Comparison of ENCODE assay signal across 9 cellular contexts in the genomic region with DNA sequence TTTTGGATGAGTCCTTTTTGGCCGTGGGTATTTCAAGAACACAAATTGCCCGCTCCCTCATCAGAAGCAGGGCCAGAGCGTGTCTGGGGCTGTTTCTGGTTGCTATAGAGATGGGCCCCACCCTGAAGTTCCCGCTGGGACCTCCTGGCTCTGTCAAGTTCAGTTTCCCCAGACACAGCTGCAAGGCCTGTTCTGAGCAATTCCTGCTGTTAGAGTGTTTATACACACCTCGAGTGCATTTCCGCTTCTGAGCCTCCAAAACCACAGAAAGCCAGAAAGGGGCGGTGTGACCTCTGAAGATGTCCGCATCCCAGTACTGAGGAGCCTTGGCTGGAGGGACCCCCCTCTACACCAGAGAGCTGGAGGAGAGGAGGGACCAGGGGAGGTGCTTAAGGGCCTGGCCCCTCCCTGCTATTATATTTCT. TPM values are rescaled to one million over a fixed set of nuclear protein-coding genes. Genes with fewer than 3 reads are reported as not detected.
DNase-seq lines count a peak whose midpoint lies in the region; TF ChIP-seq lines count a peak whose summit lies in the region.
"Had no signal": no experiment of that assay in that cellular context is flagged by ENCODE, and none has a peak within 500 bp of the region (broad histone marks: within the 10 kb centered on the region; RNA-seq: fewer than 3 reads in every experiment).

No MANE protein-coding gene starts in this region.

- H4K8ac ChIP-seq in H9 (replicated peaks; ENCODE audit: insufficient read length, low read depth, low read length) = no peak overlapping the region

- H3K4me3 ChIP-seq in NB4 (ENCODE audit: low read depth, low read length) (no peak overlapping the region), mucosa of rectum (ENCODE audit: low read length in 2 of 2) (no peak overlapping the region)
- H3K4me3 ChIP-seq: adrenal gland had no signal

- no peak overlapping the region for H3K56ac ChIP-seq in H9 (ENCODE audit: insufficient read length, low read depth, low read length)

- TF ChIP-seq POLR2A in NB4 (IDR thresholded peaks at IDR 0.05; ENCODE audit: extremely low read depth, insufficient read length) = no peak

- H3K36me3 Mint-ChIP-seq in activated CD4-positive, alpha-beta T cell treated with anti-CD3 and anti-CD28 coated beads, Interleukin-2, amount 10 ng/mL, durations not matched to agents 7 days and 5 days (ENCODE audit: low read depth) = no peaks in the 10 kb centered on the region
- H3K36me3 Mint-ChIP-seq in H9 (ENCODE audit: insufficient read depth in 1 of 3, low read depth in 3 of 3) = no peaks in the 10 kb centered on the region; a peak in 1 of 7 replicates

- peaks cover 30% of the 10 kb centered on the region for H3K4me1 Mint-ChIP-seq in activated CD4-positive, alpha-beta T cell treated with anti-CD3 and anti-CD28 coated beads, Interleukin-2, amount 10 ng/mL, durations not matched to agents 7 days and 5 days
- peaks cover 6 to 23% of the 10 kb centered on the region in 2 experiments for H3K4me1 Mint-ChIP-seq in H9

- no peak overlapping the region for H2BK5ac ChIP-seq in H9 (ENCODE audit: insufficient read length, low read length)

- H3K4me2 ChIP-seq in H9 (ENCODE audit: insufficient read depth, insufficient read length, low read length) = no peak overlapping the region

- no peak overlapping the region for H4K5ac ChIP-seq in H9 (ENCODE audit: insufficient read length, low read depth, low read length)

- no peaks in the 10 kb centered on the region for H3K79me1 ChIP-seq in H9 (ENCODE audit: insufficient read depth, low read depth, low read length, poor library complexity, severe bottlenecking)

- H3K14ac ChIP-seq in H9 (ENCODE audit: insufficient read depth, low read length) = no peak overlapping the region

- H2BK20ac ChIP-seq in H9 (ENCODE audit: low read depth, low read length, poor library complexity, severe bottlenecking) = no peak overlapping the region

- H4K20me1 ChIP-seq in H9 (ENCODE audit: control insufficient read depth, insufficient read depth, insufficient read length) = no peaks in the 10 kb centered on the region

- no peaks in the 10 kb centered on the region for H3K9me3 Mint-ChIP-seq in activated CD4-positive, alpha-beta T cell treated with anti-CD3 and anti-CD28 coated beads, Interleukin-2, amount 10 ng/mL, durations not matched to agents 7 days and 5 days
- H3K9me3 Mint-ChIP-seq in H9 = no peaks in the 10 kb centered on the region

- no peak overlapping the region for H2BK15ac ChIP-seq in H9 (ENCODE audit: low read depth, low read length)

- no peaks in the 10 kb centered on the region for H3K79me2 ChIP-seq in H9 (ENCODE audit: insufficient read depth, low read length)

- WGBS in H9 (ENCODE audit: extremely low coverage, insufficient read length, low lambda C conversion rate) = no CpG with 5 or more reads among the region's 8 CpGs

- no peak overlapping the region for H2BK12ac ChIP-seq in H9 (ENCODE audit: insufficient read length, low read depth, low read length)

- H3K9ac ChIP-seq in H9 (ENCODE audit: extremely low read depth, insufficient read length, low read length) = no peak overlapping the region
- H3K9ac ChIP-seq in mucosa of rectum (ENCODE audit: low read depth in 1 of 2, low read length in 2 of 2) = peak overlapping the region; percentile 1 to 24

- H3T11ph ChIP-seq in H9 (ENCODE audit: low read length) = no peak overlapping the region

- no peak overlapping the region for H3K18ac ChIP-seq in H9 (ENCODE audit: insufficient read length, low read depth, low read length)

- H2AFZ ChIP-seq in H9 (ENCODE audit: low read length) = no peak overlapping the region

- POLR2A ChIA-PET in activated CD4-positive, alpha-beta T cell treated with anti-CD3 and anti-CD28 coated beads, Interleukin-2, amount 10 ng/mL, durations not matched to agents 7 days and 5 days (lab: Charles Lee) = interaction anchor here (0.7 kb wide), 1 partner anchor 85 kb away, joined by 4 read pairs; no protein-coding TSS in a partner anchor

- H3K4ac ChIP-seq in H9 (ENCODE audit: low read depth, low read length) = no peak overlapping the region

- no peak overlapping the region for H3K23ac ChIP-seq in H9 (ENCODE audit: insufficient read length, low read depth, low read length)

- H3K36me3 ChIP-seq in mucosa of rectum (ENCODE audit: control insufficient read depth in 2 of 2, insufficient read depth in 2 of 2, low read length in 2 of 2) = no peaks in the 10 kb centered on the region
- H3K36me3 ChIP-seq: adrenal gland had no signal

- H3K4me1 ChIP-seq in H9 (ENCODE audit: insufficient read depth, low read length) (no peaks in the 10 kb centered on the region; the same call in 1 of the 2 replicates), mucosa of rectum (ENCODE audit: control insufficient read depth in 2 of 2, insufficient read depth in 2 of 2, low read length in 2 of 2) (peaks cover 6 to 18% of the 10 kb centered on the region in 2 donors)
- H3K4me1 ChIP-seq: adrenal gland had no signal

- H3K9me3 ChIP-seq in H9 (ENCODE audit: control insufficient read depth, low read depth, low read length) (no peaks in the 10 kb centered on the region), mucosa of rectum (ENCODE audit: control insufficient read depth in 2 of 2, low read length in 2 of 2) (no peaks in the 10 kb centered on the region)
- H3K9me3 ChIP-seq: adrenal gland had no signal

- H3K27me3 Mint-ChIP-seq in activated CD4-positive, alpha-beta T cell treated with anti-CD3 and anti-CD28 coated beads, Interleukin-2, amount 10 ng/mL, durations not matched to agents 7 days and 5 days = no peaks in the 10 kb centered on the region
- H3K27me3 Mint-ChIP-seq in H9 (ENCODE audit: low read depth) = no peaks in the 10 kb centered on the region; the same call in 1 of the 2 replicates

- H3K27ac ChIP-seq in H9 (ENCODE audit: insufficient read length, low read depth, low read length) = no peak overlapping the region
- peak overlapping the region; percentile 54 to 59 for H3K27ac ChIP-seq in mucosa of rectum (ENCODE audit: low read depth in 2 of 2, low read length in 2 of 2)

- CTCF ChIA-PET in activated CD4-positive, alpha-beta T cell treated with anti-CD3 and anti-CD28 coated beads, Interleukin-2, amount 10 ng/mL, durations not matched to agents 7 days and 5 days (lab: Charles Lee) = interaction anchor here (0.6 to 1.9 kb wide), 8 partner anchors 9 to 140 kb away, joined by 3 to 14 read pairs (median 4); partner anchors contain the start of genes TRIM47, TRIM65 and WBP2

- no peak overlapping the region for H2AK5ac ChIP-seq in H9 (ENCODE audit: insufficient read length, low read length)

- H4K91ac ChIP-seq in H9 (ENCODE audit: insufficient read length, low read depth, low read length) = no peak overlapping the region

- peak; percentile 73 for DNase-seq in activated CD4-positive, alpha-beta T cell treated with anti-CD3 and anti-CD28 coated beads, Interleukin-2, amount 10 ng/mL, durations not matched to agents 7 days and 5 days
- no peak for DNase-seq in activated CD4-positive, alpha-beta T cell treated with anti-CD3 and anti-CD28 coated beads, Interleukin-2, amount 50 U/mL, for 1 hour
- DNase-seq in H9 (peak; percentile 70), NB4 (ENCODE audit: low read depth) (peak; percentile 81), brain pericyte (ENCODE audit: low read depth, low spot score) (peak; percentile 86), NCI-H446 (lab: John Stamatoyannopoulos, UW) (no peak), LoVo (ENCODE audit: low spot score) (no peak)

- no peak overlapping the region for H2BK120ac ChIP-seq in H9 (ENCODE audit: low read depth, low read length, poor library complexity, severe bottlenecking)

- H3K27ac Mint-ChIP-seq in activated CD4-positive, alpha-beta T cell treated with anti-CD3 and anti-CD28 coated beads, Interleukin-2, amount 10 ng/mL, durations not matched to agents 7 days and 5 days = peak overlapping the region; percentile 92
- H3K27ac Mint-ChIP-seq in H9 = no peak overlapping the region

- H3K23me2 ChIP-seq in H9 (ENCODE audit: insufficient read length, low read depth, low read length, poor library complexity, severe bottlenecking) = no peaks in the 10 kb centered on the region

- TF ChIP-seq CTCF in H9 (conservative IDR thresholded peaks at IDR 0.05) = no peak
- no peak for TF ChIP-seq CTCF in NB4 (IDR thresholded peaks at IDR 0.05; ENCODE audit: low read depth, low read length)

- peak overlapping the region; percentile 18 for H3K4me3 Mint-ChIP-seq in activated CD4-positive, alpha-beta T cell treated with anti-CD3 and anti-CD28 coated beads, Interleukin-2, amount 10 ng/mL, durations not matched to agents 7 days and 5 days
- no peak overlapping the region for H3K4me3 Mint-ChIP-seq in H9

- H3K27me3 ChIP-seq in H9 (ENCODE audit: insufficient read depth, low read length) (no peaks in the 10 kb centered on the region), mucosa of rectum (ENCODE audit: control insufficient read depth in 2 of 2, insufficient read depth in 2 of 2, low read length in 2 of 2) (no peaks in the 10 kb centered on the region)
- H3K27me3 ChIP-seq: adrenal gland had no signal

RNA-seq across cellular contexts. Expression of gene WBP2, which starts 9.3 kb away (rescaled TPM):
- total RNA-seq in activated CD4-positive, alpha-beta T cell treated with anti-CD3 and anti-CD28 coated beads, Interleukin-2, amount 10 ng/mL, durations not matched to agents 7 days and 5 days = 10 to 100 TPM; 76.8 to 83.5 TPM
- 59.2 and 63.2 TPM in 2 replicates for total RNA-seq in H9 (2021)

RNA-seq across cellular contexts. Expression of gene TRIM47, which starts 13.9 kb away (rescaled TPM):
- 10 to 100 TPM; 33.9 to 43.4 TPM for total RNA-seq in activated CD4-positive, alpha-beta T cell treated with anti-CD3 and anti-CD28 coated beads, Interleukin-2, amount 10 ng/mL, durations not matched to agents 7 days and 5 days
- total RNA-seq in H9 (2021) = 5.5 and 6.9 TPM in 2 replicates

RNA-seq across cellular contexts. Expression of gene UNC13D, which starts 20.3 kb away (rescaled TPM):
- 100 to 1,000 TPM; 161 to 182 TPM for total RNA-seq in activated CD4-positive, alpha-beta T cell treated with anti-CD3 and anti-CD28 coated beads, Interleukin-2, amount 10 ng/mL, durations not matched to agents 7 days and 5 days
- 6.3 and 6.8 TPM in 2 replicates for total RNA-seq in H9 (2021)

RNA-seq across cellular contexts. Expression of gene TRIM65, which starts 32.3 kb away (rescaled TPM):
- 10 to 100 TPM; 26.5 to 28.7 TPM for total RNA-seq in activated CD4-positive, alpha-beta T cell treated with anti-CD3 and anti-CD28 coated beads, Interleukin-2, amount 10 ng/mL, durations not matched to agents 7 days and 5 days
- 34.1 and 39.6 TPM in 2 replicates for total RNA-seq in H9 (2021)

RNA-seq across cellular contexts. Expression of gene MRPL38, which starts 40.2 kb away (rescaled TPM):
- total RNA-seq in activated CD4-positive, alpha-beta T cell treated with anti-CD3 and anti-CD28 coated beads, Interleukin-2, amount 10 ng/mL, durations not matched to agents 7 days and 5 days = 10 to 100 TPM; 95.9 to 97.5 TPM
- total RNA-seq in H9 (2021) = 108 and 118 TPM in 2 replicates

Comparison
In these comparisons a context has a peak if more than half of its experiments do, and no peak if none do; other contexts are left out.
1. DNase-seq: peak in activated CD4-positive, alpha-beta T cell treated with anti-CD3 and anti-CD28 coated beads, Interleukin-2, amount 10 ng/mL, durations not matched to agents 7 days and 5 days (single experiment), H9 (single experiment), NB4 (single experiment) and brain pericyte (single experiment); none in activated CD4-positive, alpha-beta T cell treated with anti-CD3 and anti-CD28 coated beads, Interleukin-2, amount 50 U/mL, for 1 hour (single experiment), NCI-H446 (0 of 2) and LoVo (single experiment).
2. RNA of gene UNC13D, which starts 20.3 kb away (total RNA-seq): 161 to 182 TPM in activated CD4-positive, alpha-beta T cell treated with anti-CD3 and anti-CD28 coated beads, Interleukin-2, amount 10 ng/mL, durations not matched to agents 7 days and 5 days; 6.3 to 6.8 TPM in H9; every median in the first group is over 10 times any median in the second.